Comparison of ENCODE assay signal across 5 cellular contexts in the genomic region with DNA sequence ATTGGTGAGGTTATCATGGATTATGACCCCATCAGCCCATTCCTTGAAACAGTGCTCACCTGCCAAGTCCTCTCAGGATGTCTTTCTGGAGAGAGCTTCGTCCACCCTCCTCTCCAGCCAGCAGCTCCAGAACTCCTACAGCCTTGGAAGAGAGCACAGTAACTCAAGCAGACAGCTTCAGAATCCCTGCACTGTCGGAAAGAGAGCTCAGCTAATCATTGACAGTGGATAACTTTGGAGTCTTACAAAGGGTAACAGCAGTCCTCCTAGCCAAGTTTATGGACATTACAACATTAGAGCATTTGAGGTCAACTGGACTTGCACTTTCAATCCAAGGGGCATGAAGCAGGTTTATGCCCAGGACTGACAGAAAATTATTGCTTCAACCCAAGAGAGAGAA. TPM values are rescaled to one million over a fixed set of nuclear protein-coding genes. Genes with fewer than 3 reads are reported as not detected.
"Had no signal": no experiment of that assay in that cellular context is flagged by ENCODE, and none has a peak within 500 bp of the region (broad histone marks: within the 10 kb centered on the region; RNA-seq: fewer than 3 reads in every experiment).

A gene with protein sequence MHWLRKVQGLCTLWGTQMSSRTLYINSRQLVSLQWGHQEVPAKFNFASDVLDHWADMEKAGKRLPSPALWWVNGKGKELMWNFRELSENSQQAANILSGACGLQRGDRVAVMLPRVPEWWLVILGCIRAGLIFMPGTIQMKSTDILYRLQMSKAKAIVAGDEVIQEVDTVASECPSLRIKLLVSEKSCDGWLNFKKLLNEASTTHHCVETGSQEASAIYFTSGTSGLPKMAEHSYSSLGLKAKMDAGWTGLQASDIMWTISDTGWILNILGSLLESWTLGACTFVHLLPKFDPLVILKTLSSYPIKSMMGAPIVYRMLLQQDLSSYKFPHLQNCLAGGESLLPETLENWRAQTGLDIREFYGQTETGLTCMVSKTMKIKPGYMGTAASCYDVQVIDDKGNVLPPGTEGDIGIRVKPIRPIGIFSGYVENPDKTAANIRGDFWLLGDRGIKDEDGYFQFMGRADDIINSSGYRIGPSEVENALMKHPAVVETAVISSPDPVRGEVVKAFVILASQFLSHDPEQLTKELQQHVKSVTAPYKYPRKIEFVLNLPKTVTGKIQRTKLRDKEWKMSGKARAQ (minus strand): TSS at position 220 of the 400 bp plus-strand sequence. CDS start 11,522 bp downstream, outside the sequence.

RNA-seq across cellular contexts. Expression of the gene that starts here (rescaled TPM):
- total RNA-seq: GM23338, H1, H9, HT-29 had no signal
- polyA plus RNA-seq: GM23338, H1, IgD-negative memory B cell had no signal
